ENCODE assay signal across 2 cellular contexts in the genomic region with DNA sequence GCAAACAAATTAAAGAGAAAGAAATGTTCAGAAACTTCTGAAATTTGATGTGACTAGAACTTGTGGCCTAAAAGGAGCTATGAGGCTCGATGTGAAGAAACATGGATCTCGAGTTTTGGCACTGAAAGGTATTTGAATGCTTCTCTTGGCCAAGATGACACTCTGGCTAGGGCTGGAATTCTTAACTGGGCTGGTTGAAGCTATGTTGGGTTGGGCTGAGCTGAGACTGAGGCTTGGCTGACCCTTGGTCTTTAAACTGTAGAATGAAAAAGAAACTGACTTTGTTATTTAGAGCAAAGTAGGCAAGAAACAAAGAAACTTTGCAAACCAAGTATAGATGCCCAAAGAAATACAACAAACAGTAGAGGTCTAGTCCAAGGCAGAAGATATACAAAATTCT.
TF ChIP-seq lines count a peak whose summit lies in the region.

No MANE protein-coding gene starts in this region.

TF ChIP-seq in GM23338, 12 proteins besides CTCF, POLR2A, EP300 and RAD21:
- TF ChIP-seq JUNB (IDR thresholded peaks at IDR 0.05; ENCODE audit: unreplicated experiment) (no peak), ZNF331 (CRISPR knock-in tag; IDR thresholded peaks at IDR 0.05; ENCODE audit: low read depth) (no peak)

TF ChIP-seq in HepG2, 621 proteins besides CTCF, POLR2A, EP300 and RAD21:
- TF ChIP-seq ZMYM4 (CRISPR knock-in tag; IDR thresholded peaks at IDR 0.05) (0 out of 2 replicates have a peak, but pooled peaks have one; percentile 16), NFYC (CRISPR knock-in tag; IDR thresholded peaks at IDR 0.05) (no peak)
